Comparison of ENCODE assay signal across 2 cellular contexts in the genomic region with DNA sequence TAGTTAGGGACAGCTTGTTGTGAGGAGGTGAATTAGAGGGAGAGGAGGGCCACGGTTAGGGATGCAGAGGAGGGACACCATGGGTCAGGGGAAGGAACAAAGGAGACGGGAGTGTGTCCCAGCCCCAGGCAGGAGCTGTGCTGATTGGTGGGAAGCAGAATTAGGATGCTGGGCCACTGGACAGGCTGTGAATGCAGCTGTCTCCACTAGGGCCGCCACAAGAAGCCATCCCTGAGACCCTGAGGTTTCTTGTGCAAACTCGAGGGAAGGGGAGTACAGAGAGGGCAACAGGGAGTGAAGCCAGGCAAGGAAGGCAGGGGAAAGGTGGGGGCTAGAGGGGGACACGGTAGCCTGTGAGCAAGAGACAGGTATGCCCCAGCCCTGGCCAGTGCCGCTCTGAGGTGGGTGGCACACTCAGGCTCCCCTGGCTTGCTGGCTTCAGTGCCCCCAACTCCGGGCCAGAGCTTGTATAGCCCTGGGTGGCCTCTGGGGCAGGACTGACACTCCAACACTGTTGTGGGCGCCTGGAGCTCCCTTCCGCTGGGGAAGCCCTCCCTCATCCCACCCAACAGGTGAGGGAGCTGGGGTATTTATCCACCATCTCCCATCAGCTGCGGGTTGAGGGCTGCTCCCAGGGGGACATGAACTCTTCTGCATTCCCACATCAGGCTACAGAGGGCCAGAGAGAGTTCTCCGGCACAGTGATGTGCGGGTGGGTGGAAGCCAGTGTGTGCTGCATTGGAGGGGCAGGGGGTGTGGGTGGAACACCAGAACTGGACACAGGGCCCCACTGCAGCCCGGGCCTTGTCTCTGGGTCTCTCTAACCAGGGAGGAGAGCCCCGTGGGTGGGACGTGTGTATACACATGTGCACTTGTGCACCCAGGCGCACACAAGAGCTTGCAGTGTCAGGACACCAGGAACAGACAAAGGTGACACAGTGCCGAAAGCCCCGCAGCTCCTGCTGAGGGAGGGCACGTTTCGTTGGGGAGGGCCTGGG.
TF ChIP-seq lines count a peak whose summit lies in the region.

No MANE protein-coding gene starts in this region.

TF ChIP-seq in A549, 52 proteins besides CTCF, POLR2A, EP300 and RAD21:
- TF ChIP-seq, protein P1, sequence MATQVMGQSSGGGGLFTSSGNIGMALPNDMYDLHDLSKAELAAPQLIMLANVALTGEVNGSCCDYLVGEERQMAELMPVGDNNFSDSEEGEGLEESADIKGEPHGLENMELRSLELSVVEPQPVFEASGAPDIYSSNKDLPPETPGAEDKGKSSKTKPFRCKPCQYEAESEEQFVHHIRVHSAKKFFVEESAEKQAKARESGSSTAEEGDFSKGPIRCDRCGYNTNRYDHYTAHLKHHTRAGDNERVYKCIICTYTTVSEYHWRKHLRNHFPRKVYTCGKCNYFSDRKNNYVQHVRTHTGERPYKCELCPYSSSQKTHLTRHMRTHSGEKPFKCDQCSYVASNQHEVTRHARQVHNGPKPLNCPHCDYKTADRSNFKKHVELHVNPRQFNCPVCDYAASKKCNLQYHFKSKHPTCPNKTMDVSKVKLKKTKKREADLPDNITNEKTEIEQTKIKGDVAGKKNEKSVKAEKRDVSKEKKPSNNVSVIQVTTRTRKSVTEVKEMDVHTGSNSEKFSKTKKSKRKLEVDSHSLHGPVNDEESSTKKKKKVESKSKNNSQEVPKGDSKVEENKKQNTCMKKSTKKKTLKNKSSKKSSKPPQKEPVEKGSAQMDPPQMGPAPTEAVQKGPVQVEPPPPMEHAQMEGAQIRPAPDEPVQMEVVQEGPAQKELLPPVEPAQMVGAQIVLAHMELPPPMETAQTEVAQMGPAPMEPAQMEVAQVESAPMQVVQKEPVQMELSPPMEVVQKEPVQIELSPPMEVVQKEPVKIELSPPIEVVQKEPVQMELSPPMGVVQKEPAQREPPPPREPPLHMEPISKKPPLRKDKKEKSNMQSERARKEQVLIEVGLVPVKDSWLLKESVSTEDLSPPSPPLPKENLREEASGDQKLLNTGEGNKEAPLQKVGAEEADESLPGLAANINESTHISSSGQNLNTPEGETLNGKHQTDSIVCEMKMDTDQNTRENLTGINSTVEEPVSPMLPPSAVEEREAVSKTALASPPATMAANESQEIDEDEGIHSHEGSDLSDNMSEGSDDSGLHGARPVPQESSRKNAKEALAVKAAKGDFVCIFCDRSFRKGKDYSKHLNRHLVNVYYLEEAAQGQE (IDR thresholded peaks at IDR 0.05) = no peak
- TF ChIP-seq RNF2 (IDR thresholded peaks at IDR 0.05; ENCODE audit: borderline replicate concordance, low read depth) = no peak
TF ChIP-seq in A549: peak in this region for 0.

TF ChIP-seq in K562, 482 proteins besides CTCF, POLR2A, EP300 and RAD21:
- TF ChIP-seq NFXL1 (CRISPR knock-in tag; IDR thresholded peaks at IDR 0.05) (no peak), ZFP1 (CRISPR knock-in tag; IDR thresholded peaks at IDR 0.05) (no peak), MYNN (IDR thresholded peaks at IDR 0.05) (no peak), MYNN (CRISPR knock-in tag; IDR thresholded peaks at IDR 0.05) (no peak), ZNF445 (CRISPR knock-in tag; IDR thresholded peaks at IDR 0.05; ENCODE audit: low read depth) (no peak), EGR1 (conservative IDR thresholded peaks at IDR 0.05) (no peak), TAL1 (IDR thresholded peaks at IDR 0.05) (no peak), SIN3B (IDR thresholded peaks at IDR 0.05; ENCODE audit: low read depth) (no peak), DPF2 (IDR thresholded peaks at IDR 0.05) (no peak)
- TF ChIP-seq, protein P2, sequence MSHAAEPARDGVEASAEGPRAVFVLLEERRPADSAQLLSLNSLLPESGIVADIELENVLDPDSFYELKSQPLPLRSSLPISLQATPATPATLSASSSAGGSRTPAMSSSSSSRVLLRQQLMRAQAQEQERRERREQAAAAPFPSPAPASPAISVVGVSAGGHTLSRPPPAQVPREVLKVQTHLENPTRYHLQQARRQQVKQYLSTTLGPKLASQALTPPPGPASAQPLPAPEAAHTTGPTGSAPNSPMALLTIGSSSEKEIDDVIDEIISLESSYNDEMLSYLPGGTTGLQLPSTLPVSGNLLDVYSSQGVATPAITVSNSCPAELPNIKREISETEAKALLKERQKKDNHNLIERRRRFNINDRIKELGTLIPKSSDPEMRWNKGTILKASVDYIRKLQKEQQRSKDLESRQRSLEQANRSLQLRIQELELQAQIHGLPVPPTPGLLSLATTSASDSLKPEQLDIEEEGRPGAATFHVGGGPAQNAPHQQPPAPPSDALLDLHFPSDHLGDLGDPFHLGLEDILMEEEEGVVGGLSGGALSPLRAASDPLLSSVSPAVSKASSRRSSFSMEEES (CRISPR knock-in tag; IDR thresholded peaks at IDR 0.05) = no peak
